In genomic region chr7:16062269-16062668, GRCh38 we compare ENCODE assay signal across 13 cellular contexts.
DNase-seq lines count a peak whose midpoint lies in the region; ATAC-seq and TF ChIP-seq lines count a peak whose summit lies in the region.
"Had no signal": no experiment of that assay in that cellular context is flagged by ENCODE, and none has a peak within 500 bp of the region (broad histone marks: within the 10 kb centered on the region; RNA-seq: fewer than 3 reads in every experiment).

No MANE protein-coding gene starts in this region.

- no peaks in the 10 kb centered on the region for H3K27me3 Mint-ChIP-seq in activated naive CD8-positive, alpha-beta T cell treated with anti-CD3 and anti-CD28 coated beads, Interleukin-2, amount 50 U/mL, for 24 hours

- H3K4me1 Mint-ChIP-seq in activated naive CD8-positive, alpha-beta T cell treated with anti-CD3 and anti-CD28 coated beads, Interleukin-2, amount 50 U/mL, for 24 hours = peaks cover 4% of the 10 kb centered on the region

- peaks cover 0 to 14% of the 10 kb centered on the region in 2 donors for H3K4me1 ChIP-seq in left lung
- H3K4me1 ChIP-seq: BE2C had no signal

- no peak overlapping the region for H3K4me3 ChIP-seq in AG04449 (ENCODE audit: low read depth, low read length)
- H3K4me3 ChIP-seq in left lung = no peak overlapping the region
- H3K4me3 ChIP-seq: thoracic aorta had no signal

- intact Hi-C loops in left lung (cut with DNase I) = no loop called here

- H3K27me3 ChIP-seq in left lung = no peaks in the 10 kb centered on the region

- CTCF ChIA-PET in AG04449 (lab: Yijun Ruan, JAX) = interaction anchor here (1.0 kb wide), 1 partner anchor 502 kb away, joined by 3 read pairs; no protein-coding TSS in a partner anchor

- H3K9me3 Mint-ChIP-seq in activated naive CD8-positive, alpha-beta T cell treated with anti-CD3 and anti-CD28 coated beads, Interleukin-2, amount 50 U/mL, for 24 hours = no peaks in the 10 kb centered on the region

- peak; percentile 50 for ATAC-seq in left lung
- no peak for ATAC-seq in HG02852 (IDR thresholded peaks at IDR 0.05; ENCODE audit: unreplicated experiment)
- ATAC-seq in activated naive CD8-positive, alpha-beta T cell treated with anti-CD3 and anti-CD28 coated beads, Interleukin-2, amount 50 U/mL, for 24 hours = no peak

- no peak overlapping the region for H3K27ac Mint-ChIP-seq in activated naive CD8-positive, alpha-beta T cell treated with anti-CD3 and anti-CD28 coated beads, Interleukin-2, amount 50 U/mL, for 24 hours

- H3K36me3 Mint-ChIP-seq in activated naive CD8-positive, alpha-beta T cell treated with anti-CD3 and anti-CD28 coated beads, Interleukin-2, amount 50 U/mL, for 24 hours (ENCODE audit: low read depth) = no peaks in the 10 kb centered on the region

- DNase-seq in AG04449 (ENCODE audit: low read depth, low spot score) (peak; percentile 31), HT1080 (ENCODE audit: low read depth) (peak; percentile 67), dedifferentiated amniotic fluid mesenchymal stem cell (ENCODE audit: extremely low spot score) (peak; percentile 62), left lung (no peak), epidermal melanocyte (ENCODE audit: insufficient read length, low spot score) (no peak), hypothalamus (lab: John Stamatoyannopoulos, UW) (no peak)
- no peak for DNase-seq in activated naive CD8-positive, alpha-beta T cell treated with anti-CD3 and anti-CD28 coated beads, Interleukin-2, amount 50 U/mL, for 24 hours
- DNase-seq: BE2C; NCI-H2227 treated with DMSO at 0.1 percent for 48 hours; stimulated activated CD4-positive, alpha-beta T cell treated with anti-CD3 and anti-CD28 coated beads, Interleukin-4, amount 100 ng/mL, for 1 hour; SW 1271 had no signal

- TF ChIP-seq CTCF in AG04449 (IDR thresholded peaks at IDR 0.05; ENCODE audit: insufficient read depth, low read length, missing control alignments) (no peak), left lung (IDR thresholded peaks at IDR 0.05) (no peak)

- no peaks in the 10 kb centered on the region for H3K9me3 ChIP-seq in left lung
- H3K9me3 ChIP-seq: BE2C, thoracic aorta had no signal

- POLR2A ChIA-PET in AG04449 (lab: Yijun Ruan, JAX) = no interaction called here

- H3K36me3 ChIP-seq in left lung = no peaks in the 10 kb centered on the region
- H3K36me3 ChIP-seq: BE2C, thoracic aorta had no signal

- peak overlapping the region in 1 of 2 donors; percentile 14 for H3K27ac ChIP-seq in left lung

- H3K4me3 Mint-ChIP-seq in activated naive CD8-positive, alpha-beta T cell treated with anti-CD3 and anti-CD28 coated beads, Interleukin-2, amount 50 U/mL, for 24 hours = no peak overlapping the region

Comparison
In these comparisons a context has a peak if more than half of its experiments do, and no peak if none do; other contexts are left out.
1. DNase-seq: peak in AG04449 (single experiment), HT1080 (single experiment) and dedifferentiated amniotic fluid mesenchymal stem cell (single experiment); none in left lung (0 of 2), epidermal melanocyte (single experiment), activated naive CD8-positive, alpha-beta T cell treated with anti-CD3 and anti-CD28 coated beads, Interleukin-2, amount 50 U/mL, for 24 hours (single experiment) and hypothalamus (0 of 51).